In the genomic region with DNA sequence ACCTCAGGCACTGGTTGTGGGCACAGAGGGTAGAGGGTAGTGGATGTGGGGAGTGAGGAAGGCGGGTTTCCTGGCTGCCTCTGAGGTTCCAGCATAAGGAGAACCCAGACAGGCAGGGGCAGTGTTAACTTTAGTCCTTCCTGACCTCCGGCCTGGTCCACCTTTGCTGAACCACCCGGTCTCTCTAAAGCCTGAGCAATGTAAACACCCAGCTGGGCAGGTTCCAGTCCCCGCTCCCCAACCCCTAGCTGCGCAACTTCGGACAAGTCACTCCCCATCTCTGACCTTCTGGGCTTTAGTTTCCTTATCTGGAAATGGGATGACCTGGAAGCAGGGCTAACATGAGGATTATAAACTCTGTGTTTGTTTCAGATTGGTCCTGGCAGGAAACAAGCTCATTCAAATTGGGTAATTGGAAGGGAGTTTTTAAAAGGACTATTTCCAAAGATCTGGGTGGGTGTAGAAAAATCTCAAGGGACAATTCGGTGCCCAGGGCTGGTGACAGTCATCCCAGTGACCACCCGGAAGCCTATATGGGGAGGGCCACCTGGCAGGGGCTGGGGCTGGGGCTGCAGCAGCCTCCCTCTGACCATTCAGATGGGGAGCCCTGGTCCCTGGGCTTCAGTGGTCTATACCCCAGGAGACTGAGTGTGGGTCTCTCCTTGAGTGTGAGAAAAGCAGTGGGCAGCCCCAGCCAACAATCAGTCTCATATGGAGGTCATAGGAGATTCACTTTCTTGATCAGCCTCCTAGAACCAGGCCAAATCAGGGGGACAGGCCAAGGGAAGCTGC, we compare ENCODE assay signal across 14 cellular contexts.
DNase-seq lines count a peak whose midpoint lies in the region; ATAC-seq, FAIRE-seq and TF ChIP-seq lines count a peak whose summit lies in the region.
"Had no signal": no experiment of that assay in that cellular context is flagged by ENCODE, and none has a peak within 500 bp of the region (broad histone marks: within the 10 kb centered on the region; RNA-seq: fewer than 3 reads in every experiment).

No MANE protein-coding gene starts in this region.

- H3K27me3 ChIP-seq in right atrium auricular region, result no peaks in the 10 kb centered on the region
- H3K27me3 ChIP-seq in iPS-15b (ENCODE audit: control insufficient read depth, insufficient read depth, low read length), result peaks cover 2% of the 10 kb centered on the region
- no peaks in the 10 kb centered on the region for H3K27me3 ChIP-seq in right lobe of liver

- peak overlapping the region; percentile 24 for H3K9ac ChIP-seq in iPS-15b (ENCODE audit: low read depth, low read length)
- H3K9ac ChIP-seq: BLaER1 treated with 17β-estradiol and CSF1 and Interleukin-3, amounts not matched to agents 10 nM and 100 nM; GM23248 had no signal

- no peak for FAIRE-seq in HTR-8/SVneo (lab: Jason Lieb, UNC)

- no peak for TF ChIP-seq CTCF in right atrium auricular region (IDR thresholded peaks at IDR 0.05)
- TF ChIP-seq CTCF in right lobe of liver (IDR thresholded peaks at IDR 0.05), result no peak

- 14% methylated on average over 7 of the region's 8 CpGs for WGBS in right lobe of liver (ENCODE audit: insufficient coverage, low coverage, low lambda C conversion rate, missing lambda C conversion rate)

- no peaks in the 10 kb centered on the region for H3K4me1 ChIP-seq in right atrium auricular region
- no peaks in the 10 kb centered on the region for H3K4me1 ChIP-seq in iPS-15b (ENCODE audit: control insufficient read depth, insufficient read depth, low read length)
- peaks cover 0 to 54% (median 26%) of the 10 kb centered on the region in 4 donors for H3K4me1 ChIP-seq in right lobe of liver
- H3K4me1 ChIP-seq: HAP-1 had no signal

- H3K4me3 ChIP-seq in right atrium auricular region (no peak overlapping the region), iPS-15b (ENCODE audit: low read depth, low read length) (no peak overlapping the region), right lobe of liver (no peak overlapping the region)
- H3K4me3 ChIP-seq: BLaER1 treated with 17β-estradiol and CSF1 and Interleukin-3, amounts not matched to agents 10 nM and 100 nM; GM23248; HAP-1 had no signal

- H3K27ac ChIP-seq in right atrium auricular region, result no peak overlapping the region
- peak overlapping the region; percentile 67 to 94 (median 85) for H3K27ac ChIP-seq in right lobe of liver
- H3K27ac ChIP-seq: BLaER1 treated with 17β-estradiol and CSF1 and Interleukin-3, amounts not matched to agents 10 nM and 100 nM; GM23248 had no signal

- intact Hi-C loops in cardiac septum (cut with DNase I), result no loop called here
- intact Hi-C loops in right lobe of liver (cut with DNase I), result no loop called here

- TF ChIP-seq POLR2A in right lobe of liver (IDR thresholded peaks at IDR 0.05), result no peak

- no peaks in the 10 kb centered on the region for H3K9me3 ChIP-seq in right atrium auricular region
- H3K9me3 ChIP-seq in iPS-15b (ENCODE audit: control insufficient read depth, insufficient read depth, low read length), result no peaks in the 10 kb centered on the region
- H3K9me3 ChIP-seq in right lobe of liver, result no peaks in the 10 kb centered on the region
- H3K9me3 ChIP-seq: BLaER1 treated with 17β-estradiol and CSF1 and Interleukin-3, amounts not matched to agents 10 nM and 100 nM; HAP-1 had no signal

- H3K36me3 ChIP-seq in right atrium auricular region (no peaks in the 10 kb centered on the region), iPS-15b (ENCODE audit: control insufficient read depth, insufficient read depth, low read length) (no peaks in the 10 kb centered on the region), right lobe of liver (no peaks in the 10 kb centered on the region)
- H3K36me3 ChIP-seq: BLaER1 treated with 17β-estradiol and CSF1 and Interleukin-3, amounts not matched to agents 10 nM and 100 nM; HAP-1 had no signal

- DNase-seq in cardiac septum (ENCODE audit: low spot score) (peak; percentile 68), right atrium auricular region (ENCODE audit: low spot score) (no peak), right lobe of liver (peak; percentile 85 to 96 (median 96)), HTR-8/SVneo (ENCODE audit: insufficient read length, low spot score) (no peak)
- DNase-seq: Calu3; CD8-positive, alpha-beta T cell; DMS79 treated with DMSO at 0.1 percent for 48 hours; GF-D8; GM23248 had no signal

- ATAC-seq in right lobe of liver (peak; percentile 74 to 89 (median 80)), GM18873 (IDR thresholded peaks at IDR 0.05; ENCODE audit: low FRiP score, unreplicated experiment) (no peak), HG02610 (IDR thresholded peaks at IDR 0.05; ENCODE audit: unreplicated experiment) (no peak)
- ATAC-seq: CD8-positive, alpha-beta T cell had no signal

Comparison
In these comparisons a context has a peak if more than half of its experiments do, and no peak if none do; other contexts are left out.
1. DNase-seq: peak in cardiac septum (single experiment) and right lobe of liver (3 of 3); none in right atrium auricular region (single experiment) and HTR-8/SVneo (single experiment).
2. H3K27ac ChIP-seq: peak in right lobe of liver (3 of 3); none in right atrium auricular region (0 of 2).
3. ATAC-seq: peak in right lobe of liver (4 of 4); none in GM18873 (single experiment) and HG02610 (single experiment).